1 cellular context compared by ENCODE assay signal in genomic region chr18:28080876-28081300, GRCh38.
TF ChIP-seq lines count a peak whose summit lies in the region.

No MANE protein-coding gene starts in this region.

TF ChIP-seq in SK-N-SH treated with all-trans-retinoic acid at 6 μM for 48 hours, 23 proteins besides CTCF, POLR2A, EP300 and RAD21 (continued from another document):
- TF ChIP-seq TOX (CRISPR knock-in tag; IDR thresholded peaks at IDR 0.05; ENCODE audit: borderline replicate concordance) (no peak), ESRRG (CRISPR knock-in tag; IDR thresholded peaks at IDR 0.05) (no peak), ZNF565 (CRISPR knock-in tag; conservative IDR thresholded peaks at IDR 0.05; ENCODE audit: low read depth) (no peak)
